Comparison of ENCODE assay signal across 12 cellular contexts in genomic region chr12:47844264-47845020, GRCh38. TPM values are rescaled to one million over a fixed set of nuclear protein-coding genes. Genes with fewer than 3 reads are reported as not detected.
DNase-seq lines count a peak whose midpoint lies in the region; ATAC-seq and TF ChIP-seq lines count a peak whose summit lies in the region.
"Had no signal": no experiment of that assay in that cellular context is flagged by ENCODE, and none has a peak within 500 bp of the region (broad histone marks: within the 10 kb centered on the region; RNA-seq: fewer than 3 reads in every experiment).

No MANE protein-coding gene starts in this region.

- TF ChIP-seq CTCF in HEK293 (tag by site-specific recombination; IDR thresholded peaks at IDR 0.05) = no peak

- CTCF ChIA-PET in HEK293 (lab: Yijun Ruan, JAX) = interaction anchor here (0.7 to 1.2 kb wide), 3 partner anchors 103 to 591 kb away, joined by 3 to 6 read pairs (median 4); no protein-coding TSS in a partner anchor

- H3K4me1 ChIP-seq in HEK293 (ENCODE audit: control insufficient read depth, insufficient read depth, low read length) = no peaks in the 10 kb centered on the region

- peak; percentile 55 for DNase-seq in DMS153 (lab: John Stamatoyannopoulos, UW)
- peak; percentile 54 for DNase-seq in fibroblast of gingiva (ENCODE audit: low read depth)
- peak; percentile 27 for DNase-seq in retina
- no peak for DNase-seq in activated T-helper 2 cell treated with anti-CD3 and anti-CD28 coated beads, Interferon-gamma antibody, Interleukin-2, Interleukin-4, amounts not matched to agents 10 μg/mL and 5 μg/mL and 100 μg/mL, durations not matched to agents 14 hours and 24 hours and 36 hours (ENCODE audit: low spot score)
- DNase-seq in NK-92 (lab: John Stamatoyannopoulos, UW; ENCODE audit: unreplicated experiment) = no peak
- DNase-seq: Karpas-422, NCI-H2171, nucleus accumbens had no signal

- no peaks in the 10 kb centered on the region for H3K27me3 Mint-ChIP-seq in activated T-helper 2 cell treated with anti-CD3 and anti-CD28 coated beads, Interferon-gamma antibody, Interleukin-2, Interleukin-4, amounts not matched to agents 10 μg/mL and 5 μg/mL and 100 μg/mL, durations not matched to agents 14 hours and 24 hours and 36 hours (ENCODE audit: low read depth)

- intact Hi-C loops in activated T-helper 2 cell treated with anti-CD3 and anti-CD28 coated beads, Interferon-gamma antibody, Interleukin-2, Interleukin-4, amounts not matched to agents 10 μg/mL and 5 μg/mL and 100 μg/mL, durations not matched to agents 14 hours and 24 hours and 36 hours (cut with micrococcal nuclease) = no loop called here

- H3K4me1 Mint-ChIP-seq in activated T-helper 2 cell treated with anti-CD3 and anti-CD28 coated beads, Interferon-gamma antibody, Interleukin-2, Interleukin-4, amounts not matched to agents 10 μg/mL and 5 μg/mL and 100 μg/mL, durations not matched to agents 14 hours and 24 hours and 36 hours (ENCODE audit: low read depth) = peaks cover 6% of the 10 kb centered on the region

- POLR2A ChIA-PET in HEK293 (lab: Yijun Ruan, JAX) = interaction anchor here (0.5 kb wide), 1 partner anchor 24 kb away, joined by 3 read pairs; no protein-coding TSS in a partner anchor

- no peak for ATAC-seq in GM18867 (IDR thresholded peaks at IDR 0.05; ENCODE audit: unreplicated experiment)

- no peaks in the 10 kb centered on the region for H3K9me3 Mint-ChIP-seq in activated T-helper 2 cell treated with anti-CD3 and anti-CD28 coated beads, Interferon-gamma antibody, Interleukin-2, Interleukin-4, amounts not matched to agents 10 μg/mL and 5 μg/mL and 100 μg/mL, durations not matched to agents 14 hours and 24 hours and 36 hours

- no peak overlapping the region for H3K4me3 ChIP-seq in HEK293 (ENCODE audit: low read depth, low read length)

- no peak overlapping the region for H3K27ac Mint-ChIP-seq in activated T-helper 2 cell treated with anti-CD3 and anti-CD28 coated beads, Interferon-gamma antibody, Interleukin-2, Interleukin-4, amounts not matched to agents 10 μg/mL and 5 μg/mL and 100 μg/mL, durations not matched to agents 14 hours and 24 hours and 36 hours

- H3K27ac ChIP-seq in HEK293 (ENCODE audit: extremely low read depth, low read depth, low read length) = no peak overlapping the region
- H3K27ac ChIP-seq: C4-2B, HL-60 had no signal

- H3K9me3 ChIP-seq in HEK293 (ENCODE audit: control insufficient read depth, insufficient read depth, low read depth, low read length) = no peaks in the 10 kb centered on the region

- no peaks in the 10 kb centered on the region for H3K36me3 ChIP-seq in HEK293 (ENCODE audit: control insufficient read depth in 2 of 2, insufficient read depth in 1 of 2, low read length in 2 of 2)

- H3K4me3 Mint-ChIP-seq in activated T-helper 2 cell treated with anti-CD3 and anti-CD28 coated beads, Interferon-gamma antibody, Interleukin-2, Interleukin-4, amounts not matched to agents 10 μg/mL and 5 μg/mL and 100 μg/mL, durations not matched to agents 14 hours and 24 hours and 36 hours (ENCODE audit: low read depth) = no peak overlapping the region

- peaks cover 71% of the 10 kb centered on the region for H3K36me3 Mint-ChIP-seq in activated T-helper 2 cell treated with anti-CD3 and anti-CD28 coated beads, Interferon-gamma antibody, Interleukin-2, Interleukin-4, amounts not matched to agents 10 μg/mL and 5 μg/mL and 100 μg/mL, durations not matched to agents 14 hours and 24 hours and 36 hours (ENCODE audit: low read depth)

TF ChIP-seq in HEK293, 187 proteins besides CTCF, POLR2A, EP300 and RAD21:
- TF ChIP-seq KLF17 (tag by site-specific recombination; IDR thresholded peaks at IDR 0.05) (0 out of 2 replicates have a peak, but pooled peaks have one; percentile 46), KLF1 (tag by site-specific recombination; IDR thresholded peaks at IDR 0.05) (peak; percentile 83), ZNF596 (tag by site-specific recombination; IDR thresholded peaks at IDR 0.05) (no peak), ZBTB8A (tag by site-specific recombination; IDR thresholded peaks at IDR 0.05) (0 out of 2 replicates have a peak, but pooled peaks have one; percentile 20)
TF ChIP-seq in HEK293: peak in this region for 3.

RNA-seq across cellular contexts. Expression of gene HDAC7, which starts 24.7 kb away (rescaled TPM):
- 251 and 253 TPM in 2 replicates for total RNA-seq in activated T-helper 2 cell treated with anti-CD3 and anti-CD28 coated beads, Interferon-gamma antibody, Interleukin-2, Interleukin-4, amounts not matched to agents 10 μg/mL and 5 μg/mL and 100 μg/mL, durations not matched to agents 14 hours and 24 hours and 36 hours

Comparison
In these comparisons a context has a peak if more than half of its experiments do, and no peak if none do; other contexts are left out.
1. DNase-seq: peak in DMS153 (single experiment), fibroblast of gingiva (single experiment) and retina (single experiment); none in activated T-helper 2 cell treated with anti-CD3 and anti-CD28 coated beads, Interferon-gamma antibody, Interleukin-2, Interleukin-4, amounts not matched to agents 10 μg/mL and 5 μg/mL and 100 μg/mL, durations not matched to agents 14 hours and 24 hours and 36 hours (single experiment) and NK-92 (single experiment).